Comparison of ENCODE assay signal across 11 cellular contexts in genomic region chr4:128859887-128860774, GRCh38. TPM values are rescaled to one million over a fixed set of nuclear protein-coding genes. Genes with fewer than 3 reads are reported as not detected.
DNase-seq lines count a peak whose midpoint lies in the region; ATAC-seq, FAIRE-seq and TF ChIP-seq lines count a peak whose summit lies in the region.
"Had no signal": no experiment of that assay in that cellular context is flagged by ENCODE, and none has a peak within 500 bp of the region (broad histone marks: within the 10 kb centered on the region; RNA-seq: fewer than 3 reads in every experiment).

No MANE protein-coding gene starts in this region.

- TF ChIP-seq CTCF in fibroblast of villous mesenchyme (IDR thresholded peaks at IDR 0.05; ENCODE audit: insufficient read depth, low read depth, low read length) = no peak

- no peaks in the 10 kb centered on the region for H3K27me3 Mint-ChIP-seq in activated T-cell treated with anti-CD3 and anti-CD28 coated beads, Interleukin-2, amount 50 U/mL, for 24 hours
- H3K27me3 Mint-ChIP-seq in activated T-helper 17 cell treated with anti-CD3 and anti-CD28 coated beads, Interleukin-2, amount 50 U/mL, for 72 hours = no peaks in the 10 kb centered on the region

- no peak overlapping the region for H3K4me3 ChIP-seq in fibroblast of villous mesenchyme (ENCODE audit: low read depth, low read length)
- H3K4me3 ChIP-seq: A549, upper lobe of right lung had no signal

- peak overlapping the region; percentile 75 for H3K27ac Mint-ChIP-seq in activated T-cell treated with anti-CD3 and anti-CD28 coated beads, Interleukin-2, amount 50 U/mL, for 24 hours
- peak overlapping the region; percentile 56 for H3K27ac Mint-ChIP-seq in activated T-helper 17 cell treated with anti-CD3 and anti-CD28 coated beads, Interleukin-2, amount 50 U/mL, for 72 hours
- peak overlapping the region; percentile 84 for H3K27ac Mint-ChIP-seq in stimulated activated effector memory CD8-positive, alpha-beta T cell treated with anti-CD3 and anti-CD28 coated beads, Interleukin-12 subunit alpha, Interleukin-12 subunit beta, amount 100 ng/mL, for 72 hours

- H3K9me3 Mint-ChIP-seq in activated T-cell treated with anti-CD3 and anti-CD28 coated beads, Interleukin-2, amount 50 U/mL, for 24 hours = no peaks in the 10 kb centered on the region
- no peaks in the 10 kb centered on the region for H3K9me3 Mint-ChIP-seq in activated T-helper 17 cell treated with anti-CD3 and anti-CD28 coated beads, Interleukin-2, amount 50 U/mL, for 72 hours
- no peaks in the 10 kb centered on the region for H3K9me3 Mint-ChIP-seq in stimulated activated effector memory CD8-positive, alpha-beta T cell treated with anti-CD3 and anti-CD28 coated beads, Interleukin-12 subunit alpha, Interleukin-12 subunit beta, amount 100 ng/mL, for 72 hours

- ATAC-seq in activated T-helper 17 cell treated with anti-CD3 and anti-CD28 coated beads, Interleukin-2, amount 50 U/mL, for 72 hours (replicated peaks) = no peak
- no peak for ATAC-seq in stimulated activated effector memory CD8-positive, alpha-beta T cell treated with anti-CD3 and anti-CD28 coated beads, Interleukin-12 subunit alpha, Interleukin-12 subunit beta, amount 100 ng/mL, for 72 hours
- ATAC-seq in HG02970 (IDR thresholded peaks at IDR 0.05; ENCODE audit: low FRiP score, unreplicated experiment) (no peak), GM21825 (IDR thresholded peaks at IDR 0.05; ENCODE audit: unreplicated experiment) (no peak)
- ATAC-seq: A549, upper lobe of right lung had no signal

- FAIRE-seq in urothelium cell line (lab: Jason Lieb, UNC) = no peak
- FAIRE-seq: A549 had no signal

- DNase-seq in activated T-cell treated with anti-CD3 and anti-CD28 coated beads, Interleukin-2, amount 50 U/mL, for 24 hours = no peak
- no peak for DNase-seq in activated T-cell treated with anti-CD3 and anti-CD28 coated beads for 4 hours
- DNase-seq in fibroblast of villous mesenchyme (ENCODE audit: low read depth) = peak; percentile 93
- no peak for DNase-seq in stimulated activated effector memory CD8-positive, alpha-beta T cell treated with anti-CD3 and anti-CD28 coated beads, Interleukin-12 subunit alpha, Interleukin-12 subunit beta, amount 100 ng/mL, for 72 hours (ENCODE audit: low spot score in 2 of 2)
- DNase-seq in urothelium cell line (ENCODE audit: low spot score) = no peak
- DNase-seq: NCI-H82, upper lobe of right lung had no signal

- no peak overlapping the region for H3K4me3 Mint-ChIP-seq in activated T-cell treated with anti-CD3 and anti-CD28 coated beads, Interleukin-2, amount 50 U/mL, for 24 hours
- no peak overlapping the region for H3K4me3 Mint-ChIP-seq in activated T-helper 17 cell treated with anti-CD3 and anti-CD28 coated beads, Interleukin-2, amount 50 U/mL, for 72 hours
- no peak overlapping the region for H3K4me3 Mint-ChIP-seq in stimulated activated effector memory CD8-positive, alpha-beta T cell treated with anti-CD3 and anti-CD28 coated beads, Interleukin-12 subunit alpha, Interleukin-12 subunit beta, amount 100 ng/mL, for 72 hours

- peaks cover 49% of the 10 kb centered on the region for H3K4me1 Mint-ChIP-seq in activated T-cell treated with anti-CD3 and anti-CD28 coated beads, Interleukin-2, amount 50 U/mL, for 24 hours (ENCODE audit: low read depth)
- peaks cover 41% of the 10 kb centered on the region for H3K4me1 Mint-ChIP-seq in activated T-helper 17 cell treated with anti-CD3 and anti-CD28 coated beads, Interleukin-2, amount 50 U/mL, for 72 hours
- peaks cover 63% of the 10 kb centered on the region for H3K4me1 Mint-ChIP-seq in stimulated activated effector memory CD8-positive, alpha-beta T cell treated with anti-CD3 and anti-CD28 coated beads, Interleukin-12 subunit alpha, Interleukin-12 subunit beta, amount 100 ng/mL, for 72 hours

- peaks cover 98% of the 10 kb centered on the region for H3K36me3 Mint-ChIP-seq in activated T-cell treated with anti-CD3 and anti-CD28 coated beads, Interleukin-2, amount 50 U/mL, for 24 hours (ENCODE audit: low read depth)
- peaks cover 93% of the 10 kb centered on the region for H3K36me3 Mint-ChIP-seq in activated T-helper 17 cell treated with anti-CD3 and anti-CD28 coated beads, Interleukin-2, amount 50 U/mL, for 72 hours (ENCODE audit: low read depth)
- H3K36me3 Mint-ChIP-seq in stimulated activated effector memory CD8-positive, alpha-beta T cell treated with anti-CD3 and anti-CD28 coated beads, Interleukin-12 subunit alpha, Interleukin-12 subunit beta, amount 100 ng/mL, for 72 hours = peaks cover 100% of the 10 kb centered on the region

RNA-seq across cellular contexts. Expression of gene JADE1, which starts 50.6 kb away (rescaled TPM):
- 10 to 100 TPM; 22.2 to 27.3 TPM for total RNA-seq in activated T-helper 17 cell treated with anti-CD3 and anti-CD28 coated beads, Interleukin-2, amount 50 U/mL, for 72 hours
- total RNA-seq in fibroblast of villous mesenchyme = 29.6 and 38.4 TPM in 2 replicates
